In genomic region chr4:27176400-27176799, GRCh38 we compare ENCODE assay signal across 9 cellular contexts.
DNase-seq lines count a peak whose midpoint lies in the region; TF ChIP-seq lines count a peak whose summit lies in the region.
"Had no signal": no experiment of that assay in that cellular context is flagged by ENCODE, and none has a peak within 500 bp of the region (broad histone marks: within the 10 kb centered on the region; RNA-seq: fewer than 3 reads in every experiment).

No MANE protein-coding gene starts in this region.

- H3K36me3 ChIP-seq in colonic mucosa: no peaks in the 10 kb centered on the region

- H3K27me3 ChIP-seq in colonic mucosa: no peaks in the 10 kb centered on the region

- no peaks in the 10 kb centered on the region for H3K36me3 Mint-ChIP-seq in nephron (ENCODE audit: low read depth)
- H3K36me3 Mint-ChIP-seq in activated CD4-positive, alpha-beta memory T cell treated with anti-CD3 and anti-CD28 coated beads, Interleukin-2, amount 10 ng/mL, durations not matched to agents 7 days and 5 days (ENCODE audit: low read depth): no peaks in the 10 kb centered on the region

- no peaks in the 10 kb centered on the region for H3K4me1 ChIP-seq in colonic mucosa

- intact Hi-C loops in colonic mucosa (cut with DNase I): loop anchor here (10.0 kb wide), 1 partner anchor 148 kb away; no protein-coding TSS in a partner anchor

- POLR2A ChIA-PET in activated CD4-positive, alpha-beta memory T cell treated with anti-CD3 and anti-CD28 coated beads, Interleukin-2, amount 10 ng/mL, durations not matched to agents 7 days and 5 days (lab: Charles Lee): no interaction called here

- no peak overlapping the region for H3K4me3 Mint-ChIP-seq in nephron
- H3K4me3 Mint-ChIP-seq in activated CD4-positive, alpha-beta memory T cell treated with anti-CD3 and anti-CD28 coated beads, Interleukin-2, amount 10 ng/mL, durations not matched to agents 7 days and 5 days: no peak overlapping the region
- H3K4me3 Mint-ChIP-seq: T-helper 1 cell treated with Interleukin-12 subunit alpha and Interleukin-12 subunit beta and Interleukin-4 antibody, amounts not matched to agents 30 μg/mL and 1 μg/mL, for 36 hours had no signal

- no peaks in the 10 kb centered on the region for H3K4me1 Mint-ChIP-seq in nephron
- peaks cover 1% of the 10 kb centered on the region for H3K4me1 Mint-ChIP-seq in activated CD4-positive, alpha-beta memory T cell treated with anti-CD3 and anti-CD28 coated beads, Interleukin-2, amount 10 ng/mL, durations not matched to agents 7 days and 5 days

- peaks cover 5% of the 10 kb centered on the region for H3K27me3 Mint-ChIP-seq in nephron (ENCODE audit: low read depth)
- H3K27me3 Mint-ChIP-seq in activated CD4-positive, alpha-beta memory T cell treated with anti-CD3 and anti-CD28 coated beads, Interleukin-2, amount 10 ng/mL, durations not matched to agents 7 days and 5 days: peaks cover 1% of the 10 kb centered on the region

- no peaks in the 10 kb centered on the region for H3K9me3 Mint-ChIP-seq in nephron
- peaks cover 3% of the 10 kb centered on the region for H3K9me3 Mint-ChIP-seq in activated CD4-positive, alpha-beta memory T cell treated with anti-CD3 and anti-CD28 coated beads, Interleukin-2, amount 10 ng/mL, durations not matched to agents 7 days and 5 days

- no peak overlapping the region for H3K27ac ChIP-seq in colonic mucosa

- H3K9ac ChIP-seq in colonic mucosa (ENCODE audit: low read depth in 2 of 2, low read length in 2 of 2): no peak overlapping the region

- no peak overlapping the region for H3K27ac Mint-ChIP-seq in nephron
- no peak overlapping the region for H3K27ac Mint-ChIP-seq in activated CD4-positive, alpha-beta memory T cell treated with anti-CD3 and anti-CD28 coated beads, Interleukin-2, amount 10 ng/mL, durations not matched to agents 7 days and 5 days
- H3K27ac Mint-ChIP-seq: T-helper 1 cell treated with Interleukin-12 subunit alpha and Interleukin-12 subunit beta and Interleukin-4 antibody, amounts not matched to agents 30 μg/mL and 1 μg/mL, for 36 hours had no signal

- peak; percentile 35 for DNase-seq in SIG-M5 treated with dmso at 0.1 percent for 504 hours (lab: John Stamatoyannopoulos, UW; ENCODE audit: unreplicated experiment)
- no peak for DNase-seq in SIG-M5 (lab: John Stamatoyannopoulos, UW)
- peak; percentile 19 for DNase-seq in NCI-H2196 treated with DMSO at 0.1 percent for 48 hours (lab: John Stamatoyannopoulos, UW; ENCODE audit: unreplicated experiment)
- DNase-seq in colonic mucosa: peak; percentile 30
- no peak for DNase-seq in GOT3 (lab: John Stamatoyannopoulos, UW)
- no peak for DNase-seq in occipital lobe (lab: John Stamatoyannopoulos, UW)
- DNase-seq in activated CD4-positive, alpha-beta memory T cell treated with anti-CD3 and anti-CD28 coated beads, Interleukin-2, amount 10 ng/mL, durations not matched to agents 7 days and 5 days: no peak

- no peak overlapping the region for H3K4me3 ChIP-seq in colonic mucosa

- H3K9me3 ChIP-seq in colonic mucosa: no peaks in the 10 kb centered on the region

- TF ChIP-seq CTCF in colonic mucosa (IDR thresholded peaks at IDR 0.05): peak; percentile 31
- TF ChIP-seq CTCF in nephron (IDR thresholded peaks at IDR 0.05; ENCODE audit: unreplicated experiment in 3 of 3): peak; percentile 32 to 53 (median 47)

- CTCF ChIA-PET in activated CD4-positive, alpha-beta memory T cell treated with anti-CD3 and anti-CD28 coated beads, Interleukin-2, amount 10 ng/mL, durations not matched to agents 7 days and 5 days (lab: Charles Lee): no interaction called here

Comparison
In these comparisons a context has a peak if more than half of its experiments do, and no peak if none do; other contexts are left out.
1. DNase-seq: peak in SIG-M5 treated with dmso at 0.1 percent for 504 hours (single experiment), NCI-H2196 treated with DMSO at 0.1 percent for 48 hours (single experiment) and colonic mucosa (single experiment); none in SIG-M5 (single experiment), GOT3 (single experiment), occipital lobe (single experiment) and activated CD4-positive, alpha-beta memory T cell treated with anti-CD3 and anti-CD28 coated beads, Interleukin-2, amount 10 ng/mL, durations not matched to agents 7 days and 5 days (single experiment).